ENCODE assay signal across 20 cellular contexts in genomic region chr1:199758626-199759255, GRCh38.
"Had no signal": no experiment of that assay in that cellular context is flagged by ENCODE, and none has a peak within 500 bp of the region (broad histone marks: within the 10 kb centered on the region; RNA-seq: fewer than 3 reads in every experiment).

No MANE protein-coding gene starts in this region.

- H3K4me1 ChIP-seq: adrenal gland, body of pancreas, tibial nerve, vagina had no signal

- H3K36me3 ChIP-seq: adrenal gland, tibial nerve, vagina had no signal

- H3K36me3 Mint-ChIP-seq: activated naive CD4-positive, alpha-beta T cell treated with anti-CD3 and anti-CD28 coated beads, Interleukin-2, amount 50 U/mL, for 24 hours had no signal

- DNase-seq: activated CD4-positive, alpha-beta T cell treated with anti-CD3 and anti-CD28 coated beads for 4 hours; activated CD8-positive, alpha-beta T cell treated with anti-CD3 and anti-CD28 coated beads for 36 hours; activated effector memory CD4-positive, alpha-beta T cell treated with anti-CD3 and anti-CD28 coated beads, Interleukin-2, amount 50 U/mL, for 16 hours; activated T-cell treated with anti-CD3 and anti-CD28 coated beads, Interleukin-2, amount 50 U/mL, for 4 hours; adrenal gland; body of pancreas; dermis blood vessel endothelial cell; effector memory CD8-positive, alpha-beta T cell; hippocampal formation; left ventricle myocardium superior; right cardiac atrium; stimulated activated CD4-positive, alpha-beta T cell treated with anti-CD3 and anti-CD28 coated beads, Interleukin-4, amount 100 ng/mL, for 24 hours; stimulated activated naive CD4-positive, alpha-beta T cell had no signal

- H3K4me1 Mint-ChIP-seq: activated naive CD4-positive, alpha-beta T cell treated with anti-CD3 and anti-CD28 coated beads, Interleukin-2, amount 50 U/mL, for 24 hours had no signal

- H3K4me3 Mint-ChIP-seq: activated CD8-positive, alpha-beta T cell treated with anti-CD3 and anti-CD28 coated beads for 36 hours; activated naive CD4-positive, alpha-beta T cell treated with anti-CD3 and anti-CD28 coated beads, Interleukin-2, amount 50 U/mL, for 24 hours; activated T-cell treated with anti-CD3 and anti-CD28 coated beads, Interleukin-2, amount 50 U/mL, for 4 hours; effector memory CD8-positive, alpha-beta T cell; T-helper 1 cell treated with Interleukin-12 subunit alpha and Interleukin-12 subunit beta and Interleukin-4 antibody, amounts not matched to agents 30 μg/mL and 1 μg/mL, for 36 hours; WTC11 had no signal

- H3K27ac Mint-ChIP-seq: activated CD8-positive, alpha-beta T cell treated with anti-CD3 and anti-CD28 coated beads for 36 hours; activated naive CD4-positive, alpha-beta T cell treated with anti-CD3 and anti-CD28 coated beads, Interleukin-2, amount 50 U/mL, for 24 hours; effector memory CD8-positive, alpha-beta T cell; progenitor cell of endocrine pancreas; T-helper 1 cell treated with Interleukin-12 subunit alpha and Interleukin-12 subunit beta and Interleukin-4 antibody, amounts not matched to agents 30 μg/mL and 1 μg/mL, for 36 hours; WTC11 had no signal

- H3K9me3 Mint-ChIP-seq: activated CD8-positive, alpha-beta T cell treated with anti-CD3 and anti-CD28 coated beads for 36 hours; activated naive CD4-positive, alpha-beta T cell treated with anti-CD3 and anti-CD28 coated beads, Interleukin-2, amount 50 U/mL, for 24 hours; activated T-cell treated with anti-CD3 and anti-CD28 coated beads, Interleukin-2, amount 50 U/mL, for 4 hours; effector memory CD8-positive, alpha-beta T cell; T-helper 1 cell treated with Interleukin-12 subunit alpha and Interleukin-12 subunit beta and Interleukin-4 antibody, amounts not matched to agents 30 μg/mL and 1 μg/mL, for 36 hours had no signal

- H3K27me3 ChIP-seq: adrenal gland, body of pancreas, tibial nerve, vagina had no signal

- H3K4me3 ChIP-seq: adrenal gland, body of pancreas, skin epidermis, tibial nerve, vagina had no signal

- H3K27ac ChIP-seq: adrenal gland, body of pancreas, skin epidermis, tibial nerve, vagina had no signal

- H3K9me3 ChIP-seq: adrenal gland, body of pancreas, tibial nerve, vagina had no signal
